Comparison of ENCODE assay signal across 18 cellular contexts in the genomic region with DNA sequence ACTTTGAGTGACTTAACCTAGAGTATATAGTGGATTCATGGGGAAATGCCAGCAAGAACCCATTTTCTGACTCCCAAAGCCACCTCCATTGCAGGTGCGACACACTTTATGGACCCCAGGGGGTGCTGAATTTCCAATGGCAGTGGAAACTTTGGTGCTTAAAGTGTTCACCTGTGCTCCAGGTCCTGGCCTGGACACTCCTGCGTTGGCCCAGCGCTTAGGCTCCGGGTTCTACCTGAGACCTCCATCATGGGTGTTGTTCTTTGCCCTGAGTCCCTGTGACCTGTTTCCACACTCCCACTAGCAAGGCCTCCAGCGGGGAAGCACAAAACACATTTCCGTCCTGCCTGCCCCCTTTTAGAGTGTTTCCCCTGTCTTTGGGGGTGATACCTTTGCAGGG. TPM values are rescaled to one million over a fixed set of nuclear protein-coding genes. Genes with fewer than 3 reads are reported as not detected.
DNase-seq lines count a peak whose midpoint lies in the region; ATAC-seq and TF ChIP-seq lines count a peak whose summit lies in the region.
"Had no signal": no experiment of that assay in that cellular context is flagged by ENCODE, and none has a peak within 500 bp of the region (broad histone marks: within the 10 kb centered on the region; RNA-seq: fewer than 3 reads in every experiment).

No MANE protein-coding gene starts in this region.

- H3K36me3 ChIP-seq in GM23338 (ENCODE audit: insufficient read depth) (peaks cover 29% of the 10 kb centered on the region), brain microvascular endothelial cell (replicated peaks) (peaks cover 24% of the 10 kb centered on the region)

- H3F3A ChIP-seq in GM23338 (replicated peaks; ENCODE audit: low read depth), result 0 out of 2 replicates have a peak, but pooled peaks cover 17% of the 10 kb centered on the region

- H3K9me2 ChIP-seq in GM23338 (ENCODE audit: insufficient read depth), result no peaks in the 10 kb centered on the region

- peaks cover 66% of the 10 kb centered on the region for H3K36me3 Mint-ChIP-seq in GM23338 (ENCODE audit: low read depth)

- no peak overlapping the region for H3K4me3 Mint-ChIP-seq in GM23338
- H3K4me3 Mint-ChIP-seq: CD8-positive, alpha-beta T cell; immature natural killer cell; stimulated activated effector memory CD8-positive, alpha-beta T cell treated with anti-CD3 and anti-CD28 coated beads, Interleukin-12 subunit alpha, Interleukin-12 subunit beta, amount 100 ng/mL, for 72 hours had no signal

- peaks cover 11% of the 10 kb centered on the region; the same call in 1 of the 2 replicates for H3K4me1 ChIP-seq in GM23338 (ENCODE audit: insufficient read depth)

- H2AFZ ChIP-seq in GM23338, result no peak overlapping the region

- H3K4me3 ChIP-seq in GM23338 (no peak overlapping the region), brain microvascular endothelial cell (ENCODE audit: low read depth, low read length) (no peak overlapping the region)
- H3K4me3 ChIP-seq: testis had no signal

- H3K27ac ChIP-seq in GM23338 (ENCODE audit: low read depth), result no peak overlapping the region
- no peak overlapping the region for H3K27ac ChIP-seq in brain microvascular endothelial cell
- H3K27ac ChIP-seq: testis had no signal

- H3K27ac Mint-ChIP-seq in GM23338, result no peak overlapping the region
- H3K27ac Mint-ChIP-seq: CD8-positive, alpha-beta T cell; immature natural killer cell; stimulated activated effector memory CD8-positive, alpha-beta T cell treated with anti-CD3 and anti-CD28 coated beads, Interleukin-12 subunit alpha, Interleukin-12 subunit beta, amount 100 ng/mL, for 72 hours had no signal

- peaks cover 27% of the 10 kb centered on the region for H3K79me2 ChIP-seq in GM23338 (replicated peaks; ENCODE audit: insufficient read depth)

- TF ChIP-seq CTCF in GM23338 (conservative IDR thresholded peaks at IDR 0.05; ENCODE audit: low read depth in 2 of 2), result peak; percentile 28 to 31; a peak in 3 of 4 replicates
- TF ChIP-seq CTCF in brain microvascular endothelial cell (IDR thresholded peaks at IDR 0.05; ENCODE audit: low read depth, low read length, missing control alignments), result peak; percentile 10

- peaks cover 19% of the 10 kb centered on the region for H3K27me3 Mint-ChIP-seq in GM23338 (ENCODE audit: insufficient read depth, low read depth, poor library complexity)

- H4K20me1 ChIP-seq in GM23338 (replicated peaks; ENCODE audit: insufficient read depth), result peaks cover 26% of the 10 kb centered on the region

- no peak for DNase-seq in GM23338 (ENCODE audit: low spot score)
- no peak for DNase-seq in brain microvascular endothelial cell
- DNase-seq in posterior vena cava (ENCODE audit: low spot score), result peak; percentile 62
- DNase-seq in germinal center (ENCODE audit: low spot score), result no peak
- no peak for DNase-seq in NCI-H82 treated with DMSO at 0.1 percent for 48 hours (lab: John Stamatoyannopoulos, UW; ENCODE audit: unreplicated experiment)
- no peak for DNase-seq in NCI-H2171 treated with DMSO at 0.1 percent for 48 hours (lab: John Stamatoyannopoulos, UW)
- DNase-seq: CD8-positive, alpha-beta T cell; DMS79; immature natural killer cell; left ventricle myocardium superior; NCI-H187; NCI-H446; NK-92 treated with Interleukin-12 subunit alpha and Interleukin-12 subunit beta, amount 100 ng/mL, for 24 hours; retina; testis had no signal

- H3K27me3 ChIP-seq in GM23338 (ENCODE audit: insufficient read depth) (no peaks in the 10 kb centered on the region), brain microvascular endothelial cell (replicated peaks) (no peaks in the 10 kb centered on the region)
- H3K27me3 ChIP-seq: testis had no signal

- H3K9me3 Mint-ChIP-seq in GM23338, result no peaks in the 10 kb centered on the region; the same call in 2 of the 3 replicates
- H3K9me3 Mint-ChIP-seq: activated naive CD4-positive, alpha-beta T cell treated with anti-CD3 and anti-CD28 coated beads, Interleukin-2, amount 50 U/mL, for 72 hours; CD8-positive, alpha-beta T cell; immature natural killer cell; stimulated activated effector memory CD8-positive, alpha-beta T cell treated with anti-CD3 and anti-CD28 coated beads, Interleukin-12 subunit alpha, Interleukin-12 subunit beta, amount 100 ng/mL, for 72 hours had no signal

- no peak overlapping the region for H3K4me2 ChIP-seq in GM23338

- ATAC-seq in GM23338, result no peak
- ATAC-seq: activated naive CD4-positive, alpha-beta T cell treated with anti-CD3 and anti-CD28 coated beads, Interleukin-2, amount 50 U/mL, for 72 hours; CD8-positive, alpha-beta T cell; left ventricle myocardium superior; stimulated activated effector memory CD8-positive, alpha-beta T cell treated with anti-CD3 and anti-CD28 coated beads, Interleukin-12 subunit alpha, Interleukin-12 subunit beta, amount 100 ng/mL, for 72 hours had no signal

- in situ Hi-C loops in brain microvascular endothelial cell (cut with HindIII; ENCODE audit: low pct_ligation_motif_present, low sequenced_read_pairs), result no loop called here

- peaks cover 21% of the 10 kb centered on the region for H3K4me1 Mint-ChIP-seq in GM23338

- intact Hi-C loops in posterior vena cava (cut with DNase I), result loop anchor here in 1 of 2 donors (10.0 kb wide), 1 partner anchor 63 kb away; no protein-coding TSS in a partner anchor

TF ChIP-seq in GM23338, 12 proteins besides CTCF, POLR2A, EP300 and RAD21 (continues in another document):
- TF ChIP-seq NANOG (IDR thresholded peaks at IDR 0.05; ENCODE audit: borderline replicate concordance), result no peak
- no peak for TF ChIP-seq CREB1 (CRISPR knock-in tag; IDR thresholded peaks at IDR 0.05; ENCODE audit: low read depth)
- TF ChIP-seq ZNF114 (CRISPR knock-in tag; IDR thresholded peaks at IDR 0.05), result no peak
- no peak for TF ChIP-seq POLR2AphosphoS5 (IDR thresholded peaks at IDR 0.05; ENCODE audit: low read depth)
- no peak for TF ChIP-seq STAT1 (IDR thresholded peaks at IDR 0.05; ENCODE audit: unreplicated experiment)
- no peak for TF ChIP-seq EZH2phosphoT487 (IDR thresholded peaks at IDR 0.05; ENCODE audit: unreplicated experiment)
- TF ChIP-seq, protein P1, sequence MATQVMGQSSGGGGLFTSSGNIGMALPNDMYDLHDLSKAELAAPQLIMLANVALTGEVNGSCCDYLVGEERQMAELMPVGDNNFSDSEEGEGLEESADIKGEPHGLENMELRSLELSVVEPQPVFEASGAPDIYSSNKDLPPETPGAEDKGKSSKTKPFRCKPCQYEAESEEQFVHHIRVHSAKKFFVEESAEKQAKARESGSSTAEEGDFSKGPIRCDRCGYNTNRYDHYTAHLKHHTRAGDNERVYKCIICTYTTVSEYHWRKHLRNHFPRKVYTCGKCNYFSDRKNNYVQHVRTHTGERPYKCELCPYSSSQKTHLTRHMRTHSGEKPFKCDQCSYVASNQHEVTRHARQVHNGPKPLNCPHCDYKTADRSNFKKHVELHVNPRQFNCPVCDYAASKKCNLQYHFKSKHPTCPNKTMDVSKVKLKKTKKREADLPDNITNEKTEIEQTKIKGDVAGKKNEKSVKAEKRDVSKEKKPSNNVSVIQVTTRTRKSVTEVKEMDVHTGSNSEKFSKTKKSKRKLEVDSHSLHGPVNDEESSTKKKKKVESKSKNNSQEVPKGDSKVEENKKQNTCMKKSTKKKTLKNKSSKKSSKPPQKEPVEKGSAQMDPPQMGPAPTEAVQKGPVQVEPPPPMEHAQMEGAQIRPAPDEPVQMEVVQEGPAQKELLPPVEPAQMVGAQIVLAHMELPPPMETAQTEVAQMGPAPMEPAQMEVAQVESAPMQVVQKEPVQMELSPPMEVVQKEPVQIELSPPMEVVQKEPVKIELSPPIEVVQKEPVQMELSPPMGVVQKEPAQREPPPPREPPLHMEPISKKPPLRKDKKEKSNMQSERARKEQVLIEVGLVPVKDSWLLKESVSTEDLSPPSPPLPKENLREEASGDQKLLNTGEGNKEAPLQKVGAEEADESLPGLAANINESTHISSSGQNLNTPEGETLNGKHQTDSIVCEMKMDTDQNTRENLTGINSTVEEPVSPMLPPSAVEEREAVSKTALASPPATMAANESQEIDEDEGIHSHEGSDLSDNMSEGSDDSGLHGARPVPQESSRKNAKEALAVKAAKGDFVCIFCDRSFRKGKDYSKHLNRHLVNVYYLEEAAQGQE (IDR thresholded peaks at IDR 0.05; ENCODE audit: unreplicated experiment), result no peak

RNA-seq across cellular contexts. Expression of gene CCNF, which starts 3.0 kb away (rescaled TPM):
- 53.0 and 54.2 TPM in 2 replicates for total RNA-seq in GM23338 (2014; rRNA removed; shearing (Covaris generic))
- 21.2 and 24.5 TPM in 2 replicates for polyA plus RNA-seq in GM23338 (2016; fragmentation: Nextera tagmentation; extraction: Ambion mirVana)
- total RNA-seq in posterior vena cava, result 1 to 10 TPM in 1 of 2 donors, under 1 TPM in 1; 0.81 to 1.3 TPM

RNA-seq across cellular contexts. Expression of gene TEDC2, which starts 27.6 kb away (rescaled TPM):
- total RNA-seq in GM23338 (2014; rRNA removed; shearing (Covaris generic)), result 86.5 and 98.9 TPM in 2 replicates
- polyA plus RNA-seq in GM23338 (2016; fragmentation: Nextera tagmentation; extraction: Ambion mirVana), result 50.2 and 50.6 TPM in 2 replicates
- total RNA-seq in posterior vena cava, result under 1 TPM in 1 of 2 donors, not detected in 1; 0.86 TPM

RNA-seq across cellular contexts. Expression of gene NTN3, which starts 38.8 kb away (rescaled TPM):
- 1.7 and 3.0 TPM in 2 replicates for total RNA-seq in GM23338 (2014; rRNA removed; shearing (Covaris generic))
- 0.10 TPM in 1 of 2 replicates, not detected in the other for polyA plus RNA-seq in GM23338 (2016; fragmentation: Nextera tagmentation; extraction: Ambion mirVana)
- under 1 TPM in 1 of 2 donors, not detected in 1; 0.29 TPM for total RNA-seq in posterior vena cava
- total RNA-seq: activated CD8-positive, alpha-beta memory T cell treated with anti-CD3 and anti-CD28 coated beads for 36 hours; activated naive CD4-positive, alpha-beta T cell treated with anti-CD3 and anti-CD28 coated beads, Interleukin-2, amount 50 U/mL, for 72 hours; CD8-positive, alpha-beta T cell had no signal
- polyA plus RNA-seq: immature natural killer cell had no signal

RNA-seq across cellular contexts. Expression of gene TBC1D24, which starts 42.6 kb away (rescaled TPM):
- 19.3 and 21.0 TPM in 2 replicates for total RNA-seq in GM23338 (2014; rRNA removed; shearing (Covaris generic))
- 5.4 and 6.1 TPM in 2 replicates for polyA plus RNA-seq in GM23338 (2016; fragmentation: Nextera tagmentation; extraction: Ambion mirVana)
- total RNA-seq in posterior vena cava, result 10 to 100 TPM; 11.4 to 13.3 TPM

Comparison
In these comparisons a context has a peak if more than half of its experiments do, and no peak if none do; other contexts are left out.
1. RNA of gene CCNF, which starts 3.0 kb away (total RNA-seq): 53.0 to 54.2 TPM in GM23338; 0.81 to 1.3 TPM in posterior vena cava; every median in the first group is over 10 times any median in the second.
2. RNA of gene TEDC2, which starts 27.6 kb away (total RNA-seq): 86.5 to 98.9 TPM in GM23338; 0.86 TPM in posterior vena cava; every median in the first group is over 10 times any median in the second.